ENCODE assay signal across 40 cellular contexts in genomic region chr3:130739848-130740247, GRCh38.
"Had no signal": no experiment of that assay in that cellular context is flagged by ENCODE, and none has a peak within 500 bp of the region (broad histone marks: within the 10 kb centered on the region; RNA-seq: fewer than 3 reads in every experiment).

No MANE protein-coding gene starts in this region.

- H3K4me3 ChIP-seq: adrenal gland, ascending aorta, body of pancreas, breast epithelium, cardiac muscle cell had no signal

- H3K27ac Mint-ChIP-seq: activated naive CD4-positive, alpha-beta T cell treated with anti-CD3 and anti-CD28 coated beads for 36 hours; activated naive CD4-positive, alpha-beta T cell treated with anti-CD3 and anti-CD28 coated beads, Interleukin-2, amount 10 ng/mL, durations not matched to agents 7 days and 5 days; activated naive CD4-positive, alpha-beta T cell treated with anti-CD3 and anti-CD28 coated beads, Interleukin-2, amount 50 U/mL, for 24 hours; activated naive CD4-positive, alpha-beta T cell treated with anti-CD3 and anti-CD28 coated beads, Interleukin-2, amount 50 U/mL, for 72 hours; activated naive CD8-positive, alpha-beta T cell; activated naive CD8-positive, alpha-beta T cell treated with anti-CD3 and anti-CD28 coated beads for 36 hours; activated naive CD8-positive, alpha-beta T cell treated with anti-CD3 and anti-CD28 coated beads, Interleukin-2, amount 10 ng/mL, durations not matched to agents 7 days and 5 days; activated naive CD8-positive, alpha-beta T cell treated with anti-CD3 and anti-CD28 coated beads, Interleukin-2, amount 50 U/mL, for 24 hours; activated T-cell treated with anti-CD3 and anti-CD28 coated beads, Interleukin-2, amount 50 U/mL, for 24 hours; activated T-cell treated with anti-CD3 and anti-CD28 coated beads, Interleukin-2, amount 50 U/mL, for 72 hours; activated T-helper 1 cell treated with anti-CD3 and anti-CD28 coated beads, Interleukin-12 subunit alpha, Interleukin-12 subunit beta, Interleukin-2, Interleukin-4 antibody, amounts not matched to agents 30 ng/mL and 10 ng/mL and 1 ng/mL, durations not matched to agents 14 hours and 24 hours and 36 hours; activated T-helper 17 cell treated with anti-CD3 and anti-CD28 coated beads, Interleukin-2, amount 50 U/mL, for 72 hours; activated T-helper 2 cell treated with anti-CD3 and anti-CD28 coated beads, Interferon-gamma antibody, Interleukin-2, Interleukin-4, amounts not matched to agents 10 μg/mL and 5 μg/mL and 100 μg/mL, durations not matched to agents 14 hours and 24 hours and 36 hours; brain had no signal

- H3K9me3 ChIP-seq: adrenal gland, ascending aorta, body of pancreas, breast epithelium had no signal

- H3K27me3 ChIP-seq: adrenal gland, ascending aorta, body of pancreas, brain microvascular endothelial cell, breast epithelium, cardiac muscle cell had no signal

- FAIRE-seq: astrocyte, bronchial epithelial cell had no signal

- H3K4me3 Mint-ChIP-seq: activated naive CD4-positive, alpha-beta T cell treated with anti-CD3 and anti-CD28 coated beads for 36 hours; activated naive CD4-positive, alpha-beta T cell treated with anti-CD3 and anti-CD28 coated beads, Interleukin-2, amount 10 ng/mL, durations not matched to agents 7 days and 5 days; activated naive CD4-positive, alpha-beta T cell treated with anti-CD3 and anti-CD28 coated beads, Interleukin-2, amount 50 U/mL, for 24 hours; activated naive CD8-positive, alpha-beta T cell treated with anti-CD3 and anti-CD28 coated beads for 36 hours; activated naive CD8-positive, alpha-beta T cell treated with anti-CD3 and anti-CD28 coated beads, Interleukin-2, amount 10 ng/mL, durations not matched to agents 7 days and 5 days; activated naive CD8-positive, alpha-beta T cell treated with anti-CD3 and anti-CD28 coated beads, Interleukin-2, amount 50 U/mL, for 24 hours; activated T-cell treated with anti-CD3 and anti-CD28 coated beads, Interleukin-2, amount 50 U/mL, for 24 hours; activated T-cell treated with anti-CD3 and anti-CD28 coated beads, Interleukin-2, amount 50 U/mL, for 4 hours; activated T-cell treated with anti-CD3 and anti-CD28 coated beads, Interleukin-2, amount 50 U/mL, for 72 hours; activated T-helper 1 cell treated with anti-CD3 and anti-CD28 coated beads, Interleukin-12 subunit alpha, Interleukin-12 subunit beta, Interleukin-2, Interleukin-4 antibody, amounts not matched to agents 30 ng/mL and 10 ng/mL and 1 ng/mL, durations not matched to agents 14 hours and 24 hours and 36 hours; activated T-helper 17 cell treated with anti-CD3 and anti-CD28 coated beads, Interleukin-2, amount 50 U/mL, for 72 hours; central memory CD8-positive, alpha-beta T cell had no signal

- H3K27ac ChIP-seq: adrenal gland, ascending aorta, body of pancreas, brain microvascular endothelial cell, breast epithelium, cardiac muscle cell had no signal

- H3K27me3 Mint-ChIP-seq: activated naive CD4-positive, alpha-beta T cell treated with anti-CD3 and anti-CD28 coated beads, Interleukin-2, amount 10 ng/mL, durations not matched to agents 7 days and 5 days; activated naive CD4-positive, alpha-beta T cell treated with anti-CD3 and anti-CD28 coated beads, Interleukin-2, amount 50 U/mL, for 24 hours; activated naive CD8-positive, alpha-beta T cell; activated naive CD8-positive, alpha-beta T cell treated with anti-CD3 and anti-CD28 coated beads for 36 hours; activated naive CD8-positive, alpha-beta T cell treated with anti-CD3 and anti-CD28 coated beads, Interleukin-2, amount 10 ng/mL, durations not matched to agents 7 days and 5 days; activated naive CD8-positive, alpha-beta T cell treated with anti-CD3 and anti-CD28 coated beads, Interleukin-2, amount 50 U/mL, for 24 hours; activated T-cell treated with anti-CD3 and anti-CD28 coated beads, Interleukin-2, amount 50 U/mL, for 24 hours; activated T-helper 17 cell treated with anti-CD3 and anti-CD28 coated beads, Interleukin-2, amount 50 U/mL, for 72 hours; brain; central memory CD8-positive, alpha-beta T cell had no signal

- ATAC-seq: activated naive CD4-positive, alpha-beta T cell treated with anti-CD3 and anti-CD28 coated beads, Interleukin-2, amount 50 U/mL, for 72 hours; activated naive CD8-positive, alpha-beta T cell treated with anti-CD3 and anti-CD28 coated beads, Interleukin-2, amount 50 U/mL, for 24 hours; activated T-cell treated with anti-CD3 and anti-CD28 coated beads, Interleukin-2, amount 50 U/mL, for 4 hours; activated T-cell treated with anti-CD3 and anti-CD28 coated beads, Interleukin-2, amount 50 U/mL, for 72 hours; activated T-helper 17 cell treated with anti-CD3 and anti-CD28 coated beads, Interleukin-2, amount 50 U/mL, for 72 hours; body of pancreas had no signal

- DNase-seq: activated effector memory CD4-positive, alpha-beta T cell treated with anti-CD3 and anti-CD28 coated beads, Interleukin-2, amount 50 U/mL, for 16 hours; activated effector memory CD4-positive, alpha-beta T cell treated with Interleukin-2 at 50 U/mL for 16 hours; activated gamma-delta T cell; activated gamma-delta T cell treated with Interleukin-2 at 50 U/mL for 16 hours; activated naive CD4-positive, alpha-beta T cell; activated naive CD4-positive, alpha-beta T cell treated with anti-CD3 and anti-CD28 coated beads for 36 hours; activated naive CD4-positive, alpha-beta T cell treated with anti-CD3 and anti-CD28 coated beads, Interleukin-2, amount 10 ng/mL, durations not matched to agents 7 days and 5 days; activated naive CD4-positive, alpha-beta T cell treated with anti-CD3 and anti-CD28 coated beads, Interleukin-2, amount 50 U/mL, for 16 hours; activated naive CD4-positive, alpha-beta T cell treated with Interleukin-2 at 50 U/mL for 16 hours; activated naive CD8-positive, alpha-beta T cell treated with anti-CD3 and anti-CD28 coated beads for 36 hours; activated naive CD8-positive, alpha-beta T cell treated with anti-CD3 and anti-CD28 coated beads, Interleukin-2, amount 10 ng/mL, durations not matched to agents 7 days and 5 days; activated naive CD8-positive, alpha-beta T cell treated with anti-CD3 and anti-CD28 coated beads, Interleukin-2, amount 50 U/mL, for 24 hours; activated T-cell treated with anti-CD3 and anti-CD28 coated beads, Interleukin-2, amount 50 U/mL, for 1 hour; activated T-cell treated with anti-CD3 and anti-CD28 coated beads, Interleukin-2, amount 50 U/mL, for 24 hours; activated T-cell treated with anti-CD3 and anti-CD28 coated beads, Interleukin-2, amount 50 U/mL, for 4 hours; activated T-cell treated with anti-CD3 and anti-CD28 coated beads, Interleukin-2, amount 50 U/mL, for 48 hours; activated T-cell treated with anti-CD3 and anti-CD28 coated beads, Interleukin-2, amount 50 U/mL, for 72 hours; adrenal gland; amniotic stem cell; amygdala; anterior cingulate cortex; aorta; body of pancreas; brain microvascular endothelial cell; caudate nucleus; central memory CD4-positive, alpha-beta T cell; cerebellar nuclear complex had no signal

- H3K36me3 ChIP-seq: brain microvascular endothelial cell, breast epithelium had no signal

- H3K9me3 Mint-ChIP-seq: activated naive CD4-positive, alpha-beta T cell treated with anti-CD3 and anti-CD28 coated beads for 36 hours; activated naive CD4-positive, alpha-beta T cell treated with anti-CD3 and anti-CD28 coated beads, Interleukin-2, amount 10 ng/mL, durations not matched to agents 7 days and 5 days; activated naive CD4-positive, alpha-beta T cell treated with anti-CD3 and anti-CD28 coated beads, Interleukin-2, amount 50 U/mL, for 24 hours; activated naive CD4-positive, alpha-beta T cell treated with anti-CD3 and anti-CD28 coated beads, Interleukin-2, amount 50 U/mL, for 72 hours; activated naive CD8-positive, alpha-beta T cell treated with anti-CD3 and anti-CD28 coated beads, Interleukin-2, amount 50 U/mL, for 24 hours; activated T-cell treated with anti-CD3 and anti-CD28 coated beads, Interleukin-2, amount 50 U/mL, for 24 hours; activated T-cell treated with anti-CD3 and anti-CD28 coated beads, Interleukin-2, amount 50 U/mL, for 4 hours; activated T-cell treated with anti-CD3 and anti-CD28 coated beads, Interleukin-2, amount 50 U/mL, for 72 hours; activated T-helper 1 cell treated with anti-CD3 and anti-CD28 coated beads, Interleukin-12 subunit alpha, Interleukin-12 subunit beta, Interleukin-2, Interleukin-4 antibody, amounts not matched to agents 30 ng/mL and 10 ng/mL and 1 ng/mL, durations not matched to agents 14 hours and 24 hours and 36 hours; activated T-helper 17 cell treated with anti-CD3 and anti-CD28 coated beads, Interleukin-2, amount 50 U/mL, for 72 hours; activated T-helper 2 cell treated with anti-CD3 and anti-CD28 coated beads, Interferon-gamma antibody, Interleukin-2, Interleukin-4, amounts not matched to agents 10 μg/mL and 5 μg/mL and 100 μg/mL, durations not matched to agents 14 hours and 24 hours and 36 hours; brain; central memory CD8-positive, alpha-beta T cell had no signal
